In the genomic region with DNA sequence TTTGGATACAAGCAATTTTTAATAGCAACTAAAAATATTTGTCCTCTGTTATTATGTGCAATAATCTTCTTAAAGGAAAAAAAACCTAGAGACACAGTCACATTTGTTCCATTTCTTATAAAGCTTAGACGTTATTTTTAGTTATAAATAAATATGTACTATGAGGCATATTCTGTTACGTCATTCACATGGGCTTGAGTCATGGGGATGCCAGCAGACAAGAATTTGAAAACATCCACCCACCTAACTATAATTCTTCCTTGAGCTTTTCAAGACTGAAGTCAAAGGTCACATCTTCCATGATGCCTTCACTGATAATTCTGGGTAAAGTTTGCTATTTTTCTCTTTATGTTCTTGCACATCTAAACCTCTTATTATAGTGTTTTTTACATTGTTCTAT, we compare ENCODE assay signal across 20 cellular contexts.
A peak's percentile ranks its signal among the peaks of the same experiment; 100 is the strongest.
DNase-seq lines count a peak whose midpoint lies in the region; ATAC-seq and TF ChIP-seq lines count a peak whose summit lies in the region.
"Had no signal": no experiment of that assay in that cellular context is flagged by ENCODE, and none has a peak within 500 bp of the region (broad histone marks: within the 10 kb centered on the region; RNA-seq: fewer than 3 reads in every experiment).

No MANE protein-coding gene starts in this region.

- H2AFZ ChIP-seq in ACC112 (ENCODE audit: low read length, unreplicated experiment) = no peak overlapping the region

- peak; percentile 58 for DNase-seq in HFFc6
- DNase-seq in brain microvascular endothelial cell = peak; percentile 35
- DNase-seq in hepatic stellate cell (ENCODE audit: low spot score) = peak; percentile 14
- DNase-seq in activated CD4-positive, alpha-beta T cell treated with anti-CD3 and anti-CD28 coated beads, Interleukin-2, amount 10 ng/mL, durations not matched to agents 24 days and 14 days = no peak
- no peak for DNase-seq in activated CD4-positive, alpha-beta T cell treated with anti-CD3 and anti-CD28 coated beads, Interleukin-2, amount 50 U/mL, for 48 hours
- DNase-seq in activated T-cell treated with anti-CD3 and anti-CD28 coated beads, Interleukin-2, amount 50 U/mL, for 24 hours = no peak
- DNase-seq: activated CD4-positive, alpha-beta T cell treated with anti-CD3 and anti-CD28 coated beads for 1 hour; activated CD8-positive, alpha-beta memory T cell treated with anti-CD3 and anti-CD28 coated beads, Interleukin-2, amount 10 ng/mL, durations not matched to agents 7 days and 5 days; activated naive CD8-positive, alpha-beta T cell treated with anti-CD3 and anti-CD28 coated beads for 36 hours; NCI-H1417 treated with DMSO at 0.1 percent for 48 hours; NCI-H2171; NCI-H526; Right ventricle myocardium superior; stimulated activated CD4-positive, alpha-beta T cell treated with anti-CD3 and anti-CD28 coated beads, Interleukin-2, amount 100 ng/mL, for 24 hours; stimulated activated naive B cell treated with anti-CD40 and anti-IgM and Interleukin-4, amounts not matched to agents 10 μg/mL and 1 μg/mL and 100 μg/mL, for 72 hours had no signal

- H3K27me3 ChIP-seq in ACC112 (ENCODE audit: insufficient read depth, low read length) (no peaks in the 10 kb centered on the region), brain microvascular endothelial cell (replicated peaks) (no peaks in the 10 kb centered on the region)

- TF ChIP-seq CTCF in HFFc6 (IDR thresholded peaks at IDR 0.05) (no peak), brain microvascular endothelial cell (IDR thresholded peaks at IDR 0.05; ENCODE audit: low read depth, low read length, missing control alignments) (no peak)

- H3K36me3 ChIP-seq in ACC112 (ENCODE audit: insufficient read depth, low read length) = no peaks in the 10 kb centered on the region
- H3K36me3 ChIP-seq in brain microvascular endothelial cell (replicated peaks) = no peaks in the 10 kb centered on the region

- H3K27ac ChIP-seq in ACC112 (ENCODE audit: low read depth, low read length) (peak overlapping the region; percentile 80), brain microvascular endothelial cell (no peak overlapping the region)
- H3K27ac ChIP-seq: coronary artery had no signal

- peak overlapping the region; percentile 74 for H3K27ac Mint-ChIP-seq in HFFc6
- H3K27ac Mint-ChIP-seq in activated CD4-positive, alpha-beta T cell treated with anti-CD3 and anti-CD28 coated beads, Interleukin-2, amount 10 ng/mL, durations not matched to agents 24 days and 14 days = no peak overlapping the region
- no peak overlapping the region for H3K27ac Mint-ChIP-seq in activated T-cell treated with anti-CD3 and anti-CD28 coated beads, Interleukin-2, amount 50 U/mL, for 24 hours
- H3K27ac Mint-ChIP-seq: activated CD8-positive, alpha-beta memory T cell treated with anti-CD3 and anti-CD28 coated beads, Interleukin-2, amount 10 ng/mL, durations not matched to agents 7 days and 5 days; activated naive CD8-positive, alpha-beta T cell treated with anti-CD3 and anti-CD28 coated beads for 36 hours; brain; nephron; stimulated activated naive B cell treated with anti-CD40 and anti-IgM and Interleukin-4, amounts not matched to agents 10 μg/mL and 1 μg/mL and 100 μg/mL, for 72 hours had no signal

- H3K27me3 Mint-ChIP-seq in HFFc6 (ENCODE audit: insufficient read depth) = no peaks in the 10 kb centered on the region
- no peaks in the 10 kb centered on the region for H3K27me3 Mint-ChIP-seq in activated CD4-positive, alpha-beta T cell treated with anti-CD3 and anti-CD28 coated beads, Interleukin-2, amount 10 ng/mL, durations not matched to agents 24 days and 14 days
- H3K27me3 Mint-ChIP-seq in activated T-cell treated with anti-CD3 and anti-CD28 coated beads, Interleukin-2, amount 50 U/mL, for 24 hours = no peaks in the 10 kb centered on the region
- H3K27me3 Mint-ChIP-seq: activated CD8-positive, alpha-beta memory T cell treated with anti-CD3 and anti-CD28 coated beads, Interleukin-2, amount 10 ng/mL, durations not matched to agents 7 days and 5 days; activated naive CD8-positive, alpha-beta T cell treated with anti-CD3 and anti-CD28 coated beads for 36 hours; stimulated activated naive B cell treated with anti-CD40 and anti-IgM and Interleukin-4, amounts not matched to agents 10 μg/mL and 1 μg/mL and 100 μg/mL, for 72 hours had no signal

- in situ Hi-C loops in brain microvascular endothelial cell (cut with HindIII; ENCODE audit: low pct_ligation_motif_present, low sequenced_read_pairs) = no loop called here

- no peak for ATAC-seq in HG03521 (IDR thresholded peaks at IDR 0.05; ENCODE audit: unreplicated experiment)
- ATAC-seq: activated CD8-positive, alpha-beta memory T cell treated with anti-CD3 and anti-CD28 coated beads, Interleukin-2, amount 10 ng/mL, durations not matched to agents 7 days and 5 days; stimulated activated naive B cell treated with anti-CD40 and anti-IgM and Interleukin-4, amounts not matched to agents 10 μg/mL and 1 μg/mL and 100 μg/mL, for 72 hours had no signal

- H3K4me3 ChIP-seq in ACC112 (ENCODE audit: low read depth, low read length) = no peak overlapping the region
- no peak overlapping the region for H3K4me3 ChIP-seq in brain microvascular endothelial cell (ENCODE audit: low read depth, low read length)
- H3K4me3 ChIP-seq: coronary artery had no signal

- peaks cover 23% of the 10 kb centered on the region for H3K9me3 Mint-ChIP-seq in HFFc6
- H3K9me3 Mint-ChIP-seq in activated CD4-positive, alpha-beta T cell treated with anti-CD3 and anti-CD28 coated beads, Interleukin-2, amount 10 ng/mL, durations not matched to agents 24 days and 14 days = peaks cover 7% of the 10 kb centered on the region
- peaks cover 17% of the 10 kb centered on the region for H3K9me3 Mint-ChIP-seq in activated T-cell treated with anti-CD3 and anti-CD28 coated beads, Interleukin-2, amount 50 U/mL, for 24 hours

- peaks cover 16% of the 10 kb centered on the region for H3K36me3 Mint-ChIP-seq in HFFc6 (ENCODE audit: low read depth)
- H3K36me3 Mint-ChIP-seq in activated CD4-positive, alpha-beta T cell treated with anti-CD3 and anti-CD28 coated beads, Interleukin-2, amount 10 ng/mL, durations not matched to agents 24 days and 14 days (ENCODE audit: low read depth) = no peaks in the 10 kb centered on the region
- no peaks in the 10 kb centered on the region for H3K36me3 Mint-ChIP-seq in activated T-cell treated with anti-CD3 and anti-CD28 coated beads, Interleukin-2, amount 50 U/mL, for 24 hours (ENCODE audit: low read depth)
- H3K36me3 Mint-ChIP-seq: activated CD8-positive, alpha-beta memory T cell treated with anti-CD3 and anti-CD28 coated beads, Interleukin-2, amount 10 ng/mL, durations not matched to agents 7 days and 5 days; activated naive CD8-positive, alpha-beta T cell treated with anti-CD3 and anti-CD28 coated beads for 36 hours; brain; stimulated activated naive B cell treated with anti-CD40 and anti-IgM and Interleukin-4, amounts not matched to agents 10 μg/mL and 1 μg/mL and 100 μg/mL, for 72 hours had no signal

- H3K4me3 Mint-ChIP-seq in HFFc6 = peak overlapping the region; percentile 40; the same call in 1 of the 2 replicates
- no peak overlapping the region for H3K4me3 Mint-ChIP-seq in activated CD4-positive, alpha-beta T cell treated with anti-CD3 and anti-CD28 coated beads, Interleukin-2, amount 10 ng/mL, durations not matched to agents 24 days and 14 days
- no peak overlapping the region for H3K4me3 Mint-ChIP-seq in activated T-cell treated with anti-CD3 and anti-CD28 coated beads, Interleukin-2, amount 50 U/mL, for 24 hours
- H3K4me3 Mint-ChIP-seq: activated CD8-positive, alpha-beta memory T cell treated with anti-CD3 and anti-CD28 coated beads, Interleukin-2, amount 10 ng/mL, durations not matched to agents 7 days and 5 days; activated naive CD8-positive, alpha-beta T cell treated with anti-CD3 and anti-CD28 coated beads for 36 hours; brain; nephron; stimulated activated naive B cell treated with anti-CD40 and anti-IgM and Interleukin-4, amounts not matched to agents 10 μg/mL and 1 μg/mL and 100 μg/mL, for 72 hours had no signal

- H3K79me2 ChIP-seq in ACC112 (ENCODE audit: control insufficient read depth, insufficient read depth, low read length, unreplicated experiment) = no peaks in the 10 kb centered on the region

- peaks cover 19% of the 10 kb centered on the region for H3K4me1 ChIP-seq in ACC112 (ENCODE audit: control insufficient read depth, insufficient read depth, low read length, unreplicated experiment)

- intact Hi-C loops in activated CD4-positive, alpha-beta T cell treated with anti-CD3 and anti-CD28 coated beads, Interleukin-2, amount 10 ng/mL, durations not matched to agents 24 days and 14 days (cut with micrococcal nuclease) = no loop called here

- peaks cover 48% of the 10 kb centered on the region for H3K4me1 Mint-ChIP-seq in HFFc6 (ENCODE audit: low read depth)
- H3K4me1 Mint-ChIP-seq in activated CD4-positive, alpha-beta T cell treated with anti-CD3 and anti-CD28 coated beads, Interleukin-2, amount 10 ng/mL, durations not matched to agents 24 days and 14 days = no peaks in the 10 kb centered on the region
- H3K4me1 Mint-ChIP-seq in activated T-cell treated with anti-CD3 and anti-CD28 coated beads, Interleukin-2, amount 50 U/mL, for 24 hours (ENCODE audit: low read depth) = no peaks in the 10 kb centered on the region
- H3K4me1 Mint-ChIP-seq: activated CD8-positive, alpha-beta memory T cell treated with anti-CD3 and anti-CD28 coated beads, Interleukin-2, amount 10 ng/mL, durations not matched to agents 7 days and 5 days; activated naive CD8-positive, alpha-beta T cell treated with anti-CD3 and anti-CD28 coated beads for 36 hours; brain; nephron; stimulated activated naive B cell treated with anti-CD40 and anti-IgM and Interleukin-4, amounts not matched to agents 10 μg/mL and 1 μg/mL and 100 μg/mL, for 72 hours had no signal

Comparison
In these comparisons a context has a peak if more than half of its experiments do, and no peak if none do; other contexts are left out.
1. DNase-seq: peak in HFFc6 (single experiment), brain microvascular endothelial cell (single experiment) and hepatic stellate cell (single experiment); none in activated CD4-positive, alpha-beta T cell treated with anti-CD3 and anti-CD28 coated beads, Interleukin-2, amount 10 ng/mL, durations not matched to agents 24 days and 14 days (single experiment), activated CD4-positive, alpha-beta T cell treated with anti-CD3 and anti-CD28 coated beads, Interleukin-2, amount 50 U/mL, for 48 hours (0 of 2) and activated T-cell treated with anti-CD3 and anti-CD28 coated beads, Interleukin-2, amount 50 U/mL, for 24 hours (single experiment).